Comparison of ENCODE assay signal across 8 cellular contexts in the genomic region with DNA sequence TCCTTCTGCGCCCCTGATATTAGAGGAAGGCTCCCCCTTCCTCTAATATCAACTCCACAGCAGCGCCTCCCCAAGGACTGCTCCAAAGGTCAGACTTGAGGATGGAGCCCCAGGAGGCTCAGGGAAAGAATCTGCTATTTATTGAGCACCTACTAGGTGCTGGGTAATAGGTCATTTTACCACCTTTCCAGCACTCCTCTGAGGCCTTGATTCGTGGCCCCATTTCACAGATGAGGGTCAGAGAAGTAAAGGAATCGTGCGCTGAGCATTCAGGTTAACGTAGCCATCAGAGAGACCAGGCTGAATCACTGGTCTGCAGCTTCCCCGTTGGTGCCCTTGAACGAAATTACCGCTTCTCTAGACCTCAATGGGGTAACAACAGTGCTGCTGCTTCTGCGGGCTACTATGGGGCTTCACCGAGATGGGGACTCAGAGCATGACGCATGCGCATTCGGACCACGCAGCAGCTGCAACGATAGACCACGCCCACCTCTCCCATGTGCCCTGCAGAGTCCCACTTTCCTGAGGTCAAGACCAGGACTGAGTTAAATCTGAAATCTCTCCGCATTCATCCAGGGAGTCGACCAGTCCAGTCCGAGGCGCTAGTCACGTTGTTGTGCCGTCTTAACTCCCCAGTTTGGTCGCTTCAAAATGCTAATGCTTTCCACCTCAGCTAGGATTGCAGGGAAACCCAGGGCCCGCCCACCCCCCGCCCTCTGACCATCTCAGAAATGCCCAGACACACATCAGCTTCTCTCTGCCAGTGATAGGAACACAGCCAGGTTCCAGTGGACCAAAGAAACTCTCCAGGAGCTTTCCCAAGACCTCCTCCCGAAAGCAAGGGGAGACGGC. TPM values are rescaled to one million over a fixed set of nuclear protein-coding genes. Genes with fewer than 3 reads are reported as not detected.
A peak's percentile ranks its signal among the peaks of the same experiment; 100 is the strongest.
DNase-seq lines count a peak whose midpoint lies in the region; TF ChIP-seq lines count a peak whose summit lies in the region.

No MANE protein-coding gene starts in this region.

- H3F3A ChIP-seq in SK-N-SH (replicated peaks; ENCODE audit: insufficient read depth), result no peaks in the 10 kb centered on the region

- H3K9me3 ChIP-seq in SK-N-SH, result no peaks in the 10 kb centered on the region
- no peaks in the 10 kb centered on the region for H3K9me3 ChIP-seq in parathyroid adenoma (ENCODE audit: control insufficient read depth, low read length)

- H3K36me3 Mint-ChIP-seq in osteocyte (ENCODE audit: unreplicated experiment), result no peaks in the 10 kb centered on the region

- H3K4me2 ChIP-seq in SK-N-SH (no peak overlapping the region), parathyroid adenoma (ENCODE audit: low read length) (peak overlapping the region; percentile 64)

- H3K27me3 Mint-ChIP-seq in osteocyte (ENCODE audit: unreplicated experiment), result peaks cover 9% of the 10 kb centered on the region

- H3K27ac Mint-ChIP-seq in osteocyte (ENCODE audit: unreplicated experiment), result no peak overlapping the region

- H3K9me3 Mint-ChIP-seq in osteocyte (ENCODE audit: unreplicated experiment), result no peaks in the 10 kb centered on the region

- H3K4me3 ChIP-seq in GM12865 (ENCODE audit: low read depth, low read length) (no peak overlapping the region), SK-N-SH (ENCODE audit: low read depth in 2 of 2, low read length in 1 of 2) (no peak overlapping the region), parathyroid adenoma (ENCODE audit: low read depth, low read length) (peak overlapping the region; percentile 43)

- TF ChIP-seq CTCF in GM12865 (IDR thresholded peaks at IDR 0.05; ENCODE audit: insufficient read depth, low read depth, low read length, missing control alignments), result no peak
- TF ChIP-seq CTCF in SK-N-SH (IDR thresholded peaks at IDR 0.05), result no peak
- TF ChIP-seq CTCF in parathyroid adenoma (IDR thresholded peaks at IDR 0.05), result no peak
- TF ChIP-seq CTCF in osteocyte (IDR thresholded peaks at IDR 0.05), result no peak

- CTCF ChIA-PET in SK-N-SH (lab: Yijun Ruan, JAX), result interaction anchor here (0.7 to 3.2 kb wide), 6 partner anchors 10 to 260 kb away, joined by 3 to 13 read pairs (median 3); no protein-coding TSS in a partner anchor

- H3K9ac ChIP-seq in SK-N-SH (no peak overlapping the region), parathyroid adenoma (no peak overlapping the region)

- TF ChIP-seq EP300 in SK-N-SH (IDR thresholded peaks at IDR 0.05; ENCODE audit: borderline replicate concordance in 1 of 2, low read depth in 1 of 2, low read length in 1 of 2), result no peak

- H3K4me1 Mint-ChIP-seq in osteocyte (ENCODE audit: unreplicated experiment), result peaks cover 34% of the 10 kb centered on the region

- H2AFZ ChIP-seq in SK-N-SH (ENCODE audit: low read depth) (no peak overlapping the region), parathyroid adenoma (peak overlapping the region; percentile 70)

- POLR2A ChIA-PET in SK-N-SH (lab: Yijun Ruan, JAX), result interaction anchor here (2.5 kb wide), 1 partner anchor 11 kb away, joined by 14 read pairs; no protein-coding TSS in a partner anchor

- H4K20me1 ChIP-seq in SK-N-SH (ENCODE audit: insufficient read depth), result no peaks in the 10 kb centered on the region

- H3K27ac ChIP-seq in SK-N-SH (ENCODE audit: low read depth in 2 of 2, low read length in 1 of 2) (peak overlapping the region in 1 of 2 experiments; percentile 74; a peak in 2 of 4 replicates), parathyroid adenoma (peak overlapping the region; percentile 45)

- no peaks in the 10 kb centered on the region for H3K79me2 ChIP-seq in SK-N-SH (ENCODE audit: insufficient read depth)
- H3K79me2 ChIP-seq in parathyroid adenoma, result no peaks in the 10 kb centered on the region

- H3K36me3 ChIP-seq in SK-N-SH (replicated peaks in 1 of 2; ENCODE audit: control insufficient read depth in 1 of 2, insufficient read depth in 2 of 2, low read length in 1 of 2) (no peaks in the 10 kb centered on the region), parathyroid adenoma (ENCODE audit: control insufficient read depth, insufficient read depth, low read length) (no peaks in the 10 kb centered on the region)

- TF ChIP-seq RAD21 in SK-N-SH (IDR thresholded peaks at IDR 0.05; ENCODE audit: low read length), result no peak

- peak; percentile 41 for DNase-seq in GM12865 (ENCODE audit: low read depth)
- DNase-seq in SK-N-SH, result peak; percentile 78
- peak; percentile 50 for DNase-seq in glomerular visceral epithelial cell (ENCODE audit: extremely low spot score)
- DNase-seq in HuH-7.5 (ENCODE audit: low spot score), result no peak
- no peak for DNase-seq in NCI-H1694 (lab: John Stamatoyannopoulos, UW)
- DNase-seq in osteocyte (ENCODE audit: extremely low spot score, unreplicated experiment), result no peak
- no peak for DNase-seq in NCI-H1436 treated with DMSO at 0.1 percent for 48 hours (lab: John Stamatoyannopoulos, UW)

- 56% methylated on average over 17 of the region's 28 CpGs for WGBS in SK-N-SH (ENCODE audit: low lambda C conversion rate)

- no peaks in the 10 kb centered on the region for H3K9me2 ChIP-seq in SK-N-SH

- H3K4me3 Mint-ChIP-seq in osteocyte (ENCODE audit: unreplicated experiment), result no peak overlapping the region

- no peaks in the 10 kb centered on the region for H3K27me3 ChIP-seq in SK-N-SH (ENCODE audit: insufficient read depth)
- H3K27me3 ChIP-seq in parathyroid adenoma (ENCODE audit: control insufficient read depth, insufficient read depth, low read length), result no peaks in the 10 kb centered on the region

- H3K4me1 ChIP-seq in SK-N-SH (ENCODE audit: control insufficient read depth in 1 of 2, insufficient read depth in 2 of 2, low read depth in 1 of 2, low read length in 1 of 2), result peaks cover 0 to 38% of the 10 kb centered on the region in 2 experiments; a peak in 2 of 4 replicates
- peaks cover 17% of the 10 kb centered on the region for H3K4me1 ChIP-seq in parathyroid adenoma

TF ChIP-seq in SK-N-SH, 30 proteins besides CTCF, POLR2A, EP300 and RAD21:
- TF ChIP-seq CHD2 (IDR thresholded peaks at IDR 0.05; ENCODE audit: low read length, partially characterized antibody) (no peak), TCF12 (IDR thresholded peaks at IDR 0.05) (no peak), SIN3A (IDR thresholded peaks at IDR 0.05; ENCODE audit: borderline replicate concordance, low read depth, low read length) (no peak), NRF1 (IDR thresholded peaks at IDR 0.05; ENCODE audit: low read depth, low read length) (0 out of 2 replicates have a peak, but pooled peaks have one; percentile 28)
- TF ChIP-seq, protein P1, sequence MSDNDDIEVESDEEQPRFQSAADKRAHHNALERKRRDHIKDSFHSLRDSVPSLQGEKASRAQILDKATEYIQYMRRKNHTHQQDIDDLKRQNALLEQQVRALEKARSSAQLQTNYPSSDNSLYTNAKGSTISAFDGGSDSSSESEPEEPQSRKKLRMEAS (IDR thresholded peaks at IDR 0.05; ENCODE audit: low read depth), result no peak

RNA-seq across cellular contexts. Expression of a gene that starts 12.9 kb away (rescaled TPM):
- polyA plus RNA-seq in SK-N-SH (2012; rRNA removed), result 2.8 and 5.3 TPM in 2 replicates
- 8.4 and 9.9 TPM in 2 replicates for polyA plus RNA-seq in SK-N-SH (2012; cell fraction: cytosol; rRNA removed)
- 1.3 and 1.6 TPM in 2 replicates for polyA plus RNA-seq in SK-N-SH (2012; cell fraction: nucleus; rRNA removed)
- total RNA-seq in osteocyte, result 26.8 and 30.0 TPM in 2 replicates

RNA-seq across cellular contexts. Expression of a gene that starts 34.9 kb away (rescaled TPM):
- 22.8 and 26.4 TPM in 2 replicates for polyA plus RNA-seq in SK-N-SH (2012; rRNA removed)
- polyA plus RNA-seq in SK-N-SH (2012; cell fraction: cytosol; rRNA removed), result 13.8 and 20.8 TPM in 2 replicates
- polyA plus RNA-seq in SK-N-SH (2012; cell fraction: nucleus; rRNA removed), result 12.8 and 16.0 TPM in 2 replicates
- 42.9 and 45.5 TPM in 2 replicates for total RNA-seq in osteocyte

Comparison
In these comparisons a context has a peak if more than half of its experiments do, and no peak if none do; other contexts are left out.
1. DNase-seq: peak in GM12865 (single experiment), SK-N-SH (single experiment) and glomerular visceral epithelial cell (single experiment); none in HuH-7.5 (single experiment), NCI-H1694 (single experiment), osteocyte (single experiment) and NCI-H1436 treated with DMSO at 0.1 percent for 48 hours (single experiment).